In the genomic region with DNA sequence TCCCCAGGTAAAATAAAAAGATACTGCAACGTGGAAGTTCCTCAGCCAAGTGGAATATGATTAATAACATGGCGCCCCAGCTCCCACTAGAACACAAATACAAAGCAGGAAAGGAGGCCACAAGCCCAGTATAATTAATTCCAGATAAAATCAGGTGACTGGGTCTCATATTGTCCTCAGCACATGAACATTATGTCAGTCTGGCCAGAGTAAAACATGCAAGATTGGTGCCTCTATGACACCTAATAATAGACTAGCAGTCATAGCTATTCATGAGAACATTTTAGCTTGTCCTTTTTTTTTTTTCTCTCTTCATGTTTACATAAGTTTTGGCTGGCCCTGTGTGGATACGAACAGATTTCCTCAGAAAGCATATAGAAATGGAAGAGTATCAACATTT, we compare ENCODE assay signal across 22 cellular contexts.
"Had no signal": no experiment of that assay in that cellular context is flagged by ENCODE, and none has a peak within 500 bp of the region (broad histone marks: within the 10 kb centered on the region; RNA-seq: fewer than 3 reads in every experiment).

No MANE protein-coding gene starts in this region.

- H3K27ac Mint-ChIP-seq: immature natural killer cell, mesothelial cell of epicardium, naive B cell had no signal

- H3K4me1 ChIP-seq: esophagus muscularis mucosa, foreskin keratinocyte, gastroesophageal sphincter, heart right ventricle, left ventricle myocardium inferior, lower lobe of right lung had no signal

- H3K9me3 Mint-ChIP-seq: immature natural killer cell had no signal

- H3K36me3 ChIP-seq: esophagus muscularis mucosa, gastroesophageal sphincter, heart right ventricle, left ventricle myocardium inferior, lower lobe of right lung had no signal

- ATAC-seq: foreskin keratinocyte, gastroesophageal sphincter, left colon, left lobe of liver, lower lobe of right lung, mucosa of descending colon had no signal

- H3K36me3 Mint-ChIP-seq: mesothelial cell of epicardium, naive B cell had no signal

- H3K9me3 ChIP-seq: lower lobe of right lung, mucosa of descending colon had no signal

- H3K27me3 ChIP-seq: dorsolateral prefrontal cortex, esophagus muscularis mucosa, foreskin keratinocyte, gastroesophageal sphincter, heart right ventricle had no signal

- H3K27ac ChIP-seq: coronary artery, dorsolateral prefrontal cortex, esophagus muscularis mucosa, foreskin keratinocyte, gastroesophageal sphincter, heart right ventricle, left ventricle myocardium inferior, lower lobe of right lung had no signal

- H3K4me3 ChIP-seq: coronary artery, dorsolateral prefrontal cortex, esophagus muscularis mucosa, gastroesophageal sphincter, heart right ventricle, left ventricle myocardium inferior, lower lobe of right lung, mucosa of descending colon had no signal

- DNase-seq: dermis blood vessel endothelial cell; dorsolateral prefrontal cortex; effector CD4-positive, alpha-beta T cell; effector memory CD4-positive, alpha-beta T cell; foreskin keratinocyte; heart right ventricle; hypothalamus; immature natural killer cell; islet precursor cell; kidney; kidney glomerular epithelial cell; left colon; left ventricle myocardium inferior; lower lobe of right lung; mesenchymal stem cell; mucosa of descending colon; naive B cell had no signal
